Comparison of ENCODE assay signal across 7 cellular contexts in the genomic region with DNA sequence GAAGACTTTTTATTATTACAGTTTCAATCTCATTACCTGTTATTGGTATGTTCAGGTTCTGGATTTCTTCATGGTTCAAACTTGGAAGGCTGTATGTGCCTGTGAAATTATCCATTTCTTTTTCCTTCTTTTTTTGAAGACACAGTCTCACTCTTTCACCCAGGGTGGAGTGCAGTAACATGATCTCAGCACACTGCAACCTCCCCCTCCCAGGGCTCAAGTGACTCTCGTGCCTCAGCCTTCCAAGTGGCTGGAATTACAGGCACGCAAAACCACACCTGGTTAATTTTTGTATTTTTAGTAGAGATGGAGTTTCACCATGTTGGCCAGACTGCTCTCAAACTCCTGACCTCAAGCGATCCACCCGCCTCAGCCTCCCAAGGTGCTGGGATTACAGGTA. TPM values are rescaled to one million over a fixed set of nuclear protein-coding genes. Genes with fewer than 3 reads are reported as not detected.
"Had no signal": no experiment of that assay in that cellular context is flagged by ENCODE, and none has a peak within 500 bp of the region (broad histone marks: within the 10 kb centered on the region; RNA-seq: fewer than 3 reads in every experiment).

No MANE protein-coding gene starts in this region.

RNA-seq across cellular contexts. Expression of a gene that starts 52.3 kb away (rescaled TPM):
- total RNA-seq: GM23248, GM23338, H1, H4, H7, H9, HFFc6 had no signal
- polyA plus RNA-seq: GM23248, GM23338, H1 had no signal
